17 cellular contexts compared by ENCODE assay signal in genomic region chr18:11775436-11775835, GRCh38.
DNase-seq lines count a peak whose midpoint lies in the region; ATAC-seq and TF ChIP-seq lines count a peak whose summit lies in the region.
"Had no signal": no experiment of that assay in that cellular context is flagged by ENCODE, and none has a peak within 500 bp of the region (broad histone marks: within the 10 kb centered on the region; RNA-seq: fewer than 3 reads in every experiment).

No MANE protein-coding gene starts in this region.

- H3K23ac ChIP-seq in mesendoderm (ENCODE audit: low read length): no peak overlapping the region

- H3K27ac Mint-ChIP-seq in Caco-2 (ENCODE audit: unreplicated experiment): peak overlapping the region; percentile 20
- H3K27ac Mint-ChIP-seq in WTC11: peak overlapping the region; percentile 18; the same call in 1 of the 2 replicates
- H3K27ac Mint-ChIP-seq: CD4-positive, alpha-beta memory T cell had no signal

- H3K4ac ChIP-seq in mesendoderm (ENCODE audit: low read depth, low read length): no peak overlapping the region

- H3K4me2 ChIP-seq in OCI-LY7 (ENCODE audit: low read length) (no peak overlapping the region), mesendoderm (ENCODE audit: low read length) (no peak overlapping the region)
- H3K4me2 ChIP-seq: A549 had no signal

- H3K27me3 ChIP-seq in Caco-2 (replicated peaks; ENCODE audit: control insufficient read depth, insufficient read depth, low read length) (no peaks in the 10 kb centered on the region), mesendoderm (ENCODE audit: insufficient read depth, low read length, poor library complexity) (no peaks in the 10 kb centered on the region)

- ATAC-seq in WTC11: no peak
- ATAC-seq: A549 had no signal

- H3K27ac ChIP-seq in HEK293 (ENCODE audit: extremely low read depth, low read depth, low read length) (no peak overlapping the region), OCI-LY7 (ENCODE audit: low read depth, low read length, poor library complexity, severe bottlenecking) (no peak overlapping the region), mesendoderm (ENCODE audit: low read depth, low read length) (no peak overlapping the region)
- H3K27ac ChIP-seq: A549 had no signal

- no peak overlapping the region for H2BK5ac ChIP-seq in mesendoderm (ENCODE audit: low read length)

- H2BK15ac ChIP-seq in mesendoderm (replicated peaks; ENCODE audit: low read depth): no peak overlapping the region

- H3K56ac ChIP-seq in mesendoderm (ENCODE audit: low read length): no peak overlapping the region

- DNase-seq in Caco-2 (no peak), WTC11 (ENCODE audit: low spot score) (no peak), OCI-LY7 (ENCODE audit: low spot score) (no peak), mesendoderm (no peak), NCI-H2081 (lab: John Stamatoyannopoulos, UW) (no peak)
- DNase-seq: 8988T; ACHN; AML-193; C1 segment of cervical spinal cord; CD4-positive, alpha-beta memory T cell; COR-L47; DMS153; DND-41; GOT3 had no signal

- H3K4me1 ChIP-seq in Caco-2 (peaks cover 8% of the 10 kb centered on the region), HEK293 (ENCODE audit: control insufficient read depth, insufficient read depth, low read length) (no peaks in the 10 kb centered on the region; the same call in 1 of the 2 replicates), OCI-LY7 (ENCODE audit: insufficient read depth, low read length, poor library complexity, severe bottlenecking) (no peaks in the 10 kb centered on the region), mesendoderm (ENCODE audit: control insufficient read depth, low read depth, low read length) (peaks cover under 1% of the 10 kb centered on the region)
- H3K4me1 ChIP-seq: A549, HAP-1 had no signal

- no peak overlapping the region for H3K4me3 Mint-ChIP-seq in Caco-2 (ENCODE audit: unreplicated experiment)
- H3K4me3 Mint-ChIP-seq in WTC11: no peak overlapping the region
- H3K4me3 Mint-ChIP-seq: CD4-positive, alpha-beta memory T cell had no signal

- H3K4me1 Mint-ChIP-seq in Caco-2 (ENCODE audit: low read depth, unreplicated experiment) (peaks cover 8% of the 10 kb centered on the region), WTC11 (no peaks in the 10 kb centered on the region)
- H3K4me1 Mint-ChIP-seq: CD4-positive, alpha-beta memory T cell had no signal

- no peak overlapping the region for H2AFZ ChIP-seq in OCI-LY7 (ENCODE audit: low read length)

- H3K9ac ChIP-seq in mesendoderm (ENCODE audit: low read length): no peak overlapping the region

- no peak overlapping the region for H2AK5ac ChIP-seq in mesendoderm (ENCODE audit: low read length)

- H3K36me3 ChIP-seq in Caco-2 (ENCODE audit: control insufficient read depth, insufficient read depth, low read length): no peaks in the 10 kb centered on the region
- no peaks in the 10 kb centered on the region for H3K36me3 ChIP-seq in HEK293 (ENCODE audit: control insufficient read depth in 2 of 2, insufficient read depth in 1 of 2, low read length in 2 of 2)
- no peaks in the 10 kb centered on the region for H3K36me3 ChIP-seq in OCI-LY7 (ENCODE audit: insufficient read depth, low read length)
- H3K36me3 ChIP-seq in mesendoderm (ENCODE audit: control insufficient read depth, insufficient read depth, low read length): no peaks in the 10 kb centered on the region
- H3K36me3 ChIP-seq: HAP-1 had no signal

- no peak overlapping the region for H4K5ac ChIP-seq in mesendoderm (ENCODE audit: low read length)

- POLR2A ChIA-PET in Caco-2 (lab: Charles Lee) (no interaction called here), HEK293 (lab: Yijun Ruan, JAX) (no interaction called here), WTC11 (lab: Charles Lee) (no interaction called here), OCI-LY7 (lab: Charles Lee) (interaction anchor here (0.5 kb wide), 1 partner anchor 117 kb away, joined by 5 read pairs; no protein-coding TSS in a partner anchor)

- intact Hi-C loops in Caco-2 (cut with micrococcal nuclease; ENCODE audit: unreplicated experiment): no loop called here
- intact Hi-C loops in OCI-LY7 (cut with micrococcal nuclease; ENCODE audit: unreplicated experiment): no loop called here

- no peak overlapping the region for H2BK120ac ChIP-seq in mesendoderm (ENCODE audit: low read depth, low read length)

- H3K27me3 Mint-ChIP-seq in Caco-2 (ENCODE audit: insufficient read depth, unreplicated experiment) (no peaks in the 10 kb centered on the region), WTC11 (ENCODE audit: low read depth) (no peaks in the 10 kb centered on the region)

- no peak overlapping the region for H4K8ac ChIP-seq in mesendoderm (ENCODE audit: low read depth, low read length)

- TF ChIP-seq CTCF in Caco-2 (IDR thresholded peaks at IDR 0.05; ENCODE audit: insufficient read depth in 1 of 2, low read depth in 1 of 2, low read length in 1 of 2, severe bottlenecking in 1 of 2, unreplicated experiment in 1 of 2) (no peak), HEK293 (tag by site-specific recombination; IDR thresholded peaks at IDR 0.05) (no peak), WTC11 (IDR thresholded peaks at IDR 0.05) (no peak), OCI-LY7 (conservative IDR thresholded peaks at IDR 0.05; ENCODE audit: low read length) (no peak)

- H3K18ac ChIP-seq in mesendoderm (ENCODE audit: low read length): no peak overlapping the region

- H3K9me2 ChIP-seq in OCI-LY7 (ENCODE audit: insufficient read depth, low read length): no peaks in the 10 kb centered on the region

- H3K9me3 ChIP-seq in Caco-2 (no peaks in the 10 kb centered on the region), HEK293 (ENCODE audit: control insufficient read depth, insufficient read depth, low read depth, low read length) (no peaks in the 10 kb centered on the region), OCI-LY7 (ENCODE audit: low read length) (no peaks in the 10 kb centered on the region)
- H3K9me3 ChIP-seq: A549, HAP-1 had no signal

- BruUV-seq in Caco-2 (replicated peaks; lab: Mats Ljungman, UMichigan) (no TSS peak), OCI-LY7 (replicated peaks; lab: Mats Ljungman, UMichigan) (no TSS peak)

- H3K9me3 Mint-ChIP-seq in Caco-2 (ENCODE audit: unreplicated experiment) (no peaks in the 10 kb centered on the region), WTC11 (no peaks in the 10 kb centered on the region)
- H3K9me3 Mint-ChIP-seq: CD4-positive, alpha-beta memory T cell had no signal

- H3K4me3 ChIP-seq in Caco-2 (ENCODE audit: low read depth, low read length) (no peak overlapping the region), HEK293 (ENCODE audit: low read depth, low read length) (no peak overlapping the region), OCI-LY7 (ENCODE audit: low read depth, low read length, poor library complexity, severe bottlenecking) (no peak overlapping the region), mesendoderm (ENCODE audit: low read length) (no peak overlapping the region)
- H3K4me3 ChIP-seq: A549, HAP-1 had no signal

- H3K79me2 ChIP-seq in OCI-LY7 (ENCODE audit: insufficient read depth, low read depth, low read length) (no peaks in the 10 kb centered on the region), mesendoderm (ENCODE audit: control insufficient read depth, insufficient read depth, low read length) (no peaks in the 10 kb centered on the region)

- no CpG with 5 or more reads among the region's 9 CpGs for WGBS in mesendoderm (ENCODE audit: extremely low coverage, insufficient coverage, low lambda C conversion rate)

- CTCF ChIA-PET in Caco-2 (lab: Charles Lee) (no interaction called here), HEK293 (lab: Yijun Ruan, JAX) (interaction anchor here (0.7 to 1.0 kb wide), 2 partner anchors 8 to 659 kb away, joined by 3 read pairs; no protein-coding TSS in a partner anchor), WTC11 (lab: Charles Lee) (no interaction called here), OCI-LY7 (lab: Charles Lee; ENCODE audit: unreplicated experiment) (no interaction called here)

- no peaks in the 10 kb centered on the region for H3K79me1 ChIP-seq in mesendoderm (ENCODE audit: low read length)

- H4K20me1 ChIP-seq in OCI-LY7 (ENCODE audit: insufficient read depth, low read length): no peaks in the 10 kb centered on the region

- H3K36me3 Mint-ChIP-seq in Caco-2 (ENCODE audit: insufficient read depth, unreplicated experiment) (no peaks in the 10 kb centered on the region), WTC11 (no peaks in the 10 kb centered on the region; the same call in 1 of the 2 replicates)
- H3K36me3 Mint-ChIP-seq: CD4-positive, alpha-beta memory T cell had no signal

TF ChIP-seq in HEK293, 187 proteins besides CTCF, POLR2A, EP300 and RAD21 (continues in another document):
- TF ChIP-seq ZNF133 (tag by site-specific recombination; IDR thresholded peaks at IDR 0.05): no peak

TF ChIP-seq in WTC11, 78 proteins besides CTCF, POLR2A, EP300 and RAD21 (continues in another document):
- TF ChIP-seq ZNF263 (CRISPR knock-in tag; IDR thresholded peaks at IDR 0.05; ENCODE audit: low read depth) (no peak), PRRX2 (CRISPR knock-in tag; IDR thresholded peaks at IDR 0.05) (no peak), FOXP4 (CRISPR knock-in tag; IDR thresholded peaks at IDR 0.05) (no peak), HMGXB4 (CRISPR knock-in tag; IDR thresholded peaks at IDR 0.05) (no peak), ZNF416 (CRISPR knock-in tag; IDR thresholded peaks at IDR 0.05) (no peak)
